Comparison of ENCODE assay signal across 16 cellular contexts in genomic region chr1:8167936-8168335, GRCh38.
DNase-seq lines count a peak whose midpoint lies in the region; ATAC-seq, FAIRE-seq and TF ChIP-seq lines count a peak whose summit lies in the region.
"Had no signal": no experiment of that assay in that cellular context is flagged by ENCODE, and none has a peak within 500 bp of the region (broad histone marks: within the 10 kb centered on the region; RNA-seq: fewer than 3 reads in every experiment).

No MANE protein-coding gene starts in this region.

- peak; percentile 44 for FAIRE-seq in GM19239 (lab: Jason Lieb, UNC)

- H3K9ac ChIP-seq in PC-3 (ENCODE audit: low read length), result no peak overlapping the region

- H3K27me3 ChIP-seq in PC-3 (ENCODE audit: low read length), result no peaks in the 10 kb centered on the region
- H3K27me3 ChIP-seq: neutrophil had no signal

- H3K4me2 ChIP-seq in PC-3 (ENCODE audit: low read length), result no peak overlapping the region

- peak overlapping the region; percentile 94 to 97 for H3K27ac Mint-ChIP-seq in effector memory CD8-positive, alpha-beta T cell
- peak overlapping the region; percentile 51 to 81 (median 80) for H3K27ac Mint-ChIP-seq in nephron
- H3K27ac Mint-ChIP-seq in nephron progenitor cell, result no peak overlapping the region

- POLR2A ChIA-PET in PC-3 (lab: Charles Lee; ENCODE audit: unreplicated experiment), result no interaction called here

- CTCF ChIA-PET in PC-3 (lab: Charles Lee), result no interaction called here

- no peaks in the 10 kb centered on the region for H3K9me2 ChIP-seq in PC-3 (replicated peaks; ENCODE audit: low read length)

- H3K36me3 ChIP-seq in PC-3 (ENCODE audit: low read depth, low read length), result no peaks in the 10 kb centered on the region
- H3K36me3 ChIP-seq: lower lobe of right lung, neutrophil had no signal

- BruUV-seq in PC-3 (replicated peaks; lab: Mats Ljungman, UMichigan), result no TSS peak

- H3K36me3 Mint-ChIP-seq in effector memory CD8-positive, alpha-beta T cell (ENCODE audit: insufficient read depth), result peaks cover 4% of the 10 kb centered on the region
- H3K36me3 Mint-ChIP-seq in nephron (ENCODE audit: low read depth) (no peaks in the 10 kb centered on the region), nephron progenitor cell (ENCODE audit: low read depth) (no peaks in the 10 kb centered on the region)
- H3K36me3 Mint-ChIP-seq: CD14-positive monocyte had no signal

- H4K20me1 ChIP-seq in PC-3 (ENCODE audit: low read length), result no peaks in the 10 kb centered on the region

- H3K27me3 Mint-ChIP-seq in effector memory CD8-positive, alpha-beta T cell, result no peaks in the 10 kb centered on the region
- H3K27me3 Mint-ChIP-seq in nephron (ENCODE audit: low read depth) (peaks cover 22% of the 10 kb centered on the region), nephron progenitor cell (ENCODE audit: low read depth, poor library complexity) (peaks cover 13% of the 10 kb centered on the region)

- H3F3A ChIP-seq in PC-3 (ENCODE audit: low read length, unreplicated experiment), result no peaks in the 10 kb centered on the region

- peak overlapping the region; percentile 10; the same call in 1 of the 2 replicates for H3K27ac ChIP-seq in PC-3 (ENCODE audit: low read length)
- H3K27ac ChIP-seq: lower lobe of right lung, neutrophil had no signal

- H3K79me2 ChIP-seq in PC-3 (ENCODE audit: low read length), result no peaks in the 10 kb centered on the region

- TF ChIP-seq CTCF in PC-3 (conservative IDR thresholded peaks at IDR 0.05; ENCODE audit: low read depth, low read length) (no peak), nephron (IDR thresholded peaks at IDR 0.05; ENCODE audit: unreplicated experiment in 3 of 3) (no peak), nephron progenitor cell (IDR thresholded peaks at IDR 0.05) (no peak)

- H3K4me1 ChIP-seq in PC-3 (ENCODE audit: insufficient read depth, low read length), result peaks cover 33% of the 10 kb centered on the region

- H3K4me1 Mint-ChIP-seq in effector memory CD8-positive, alpha-beta T cell (ENCODE audit: low read depth in 2 of 2), result peaks cover 27 to 31% of the 10 kb centered on the region in 2 donors
- H3K4me1 Mint-ChIP-seq in nephron (peaks cover 27% of the 10 kb centered on the region), nephron progenitor cell (peaks cover 27% of the 10 kb centered on the region)

- DNase-seq in GM19239 (ENCODE audit: insufficient read length, low spot score), result no peak
- no peak for DNase-seq in PC-3
- DNase-seq in effector memory CD8-positive, alpha-beta T cell, result no peak
- DNase-seq in left cardiac atrium, result no peak
- DNase-seq in COLO829 (ENCODE audit: low spot score), result no peak
- no peak for DNase-seq in nephron progenitor cell
- DNase-seq: activated CD4-positive, CD25-positive, alpha-beta regulatory T cell treated with anti-CD3 and anti-CD28 coated beads, Interleukin-2, amount 50 U/mL, for 72 hours; activated T-cell treated with anti-CD3 and anti-CD28 coated beads, Interleukin-2, amount 50 U/mL, for 1 hour; hypothalamus; lower lobe of right lung; NCI-H446; stimulated activated CD4-positive, alpha-beta T cell treated with anti-CD3 and anti-CD28 coated beads, Interleukin-4, amount 100 ng/mL, for 4 hours had no signal

- H3K9me3 ChIP-seq in PC-3 (ENCODE audit: low read length), result no peaks in the 10 kb centered on the region
- H3K9me3 ChIP-seq: lower lobe of right lung, neutrophil had no signal

- ATAC-seq in PC-3 (0 out of 2 replicates have a peak, but pooled peaks have one; percentile 6), left cardiac atrium (no peak), GM21515 (IDR thresholded peaks at IDR 0.05; ENCODE audit: unreplicated experiment) (no peak)
- ATAC-seq in effector memory CD8-positive, alpha-beta T cell (replicated peaks), result no peak
- ATAC-seq: lower lobe of right lung had no signal

- H2AFZ ChIP-seq in PC-3 (ENCODE audit: low read length), result no peak overlapping the region

- intact Hi-C loops in PC-3 (cut with micrococcal nuclease) (no loop called here), left cardiac atrium (cut with DNase I) (no loop called here)

- no peaks in the 10 kb centered on the region for H3K9me3 Mint-ChIP-seq in effector memory CD8-positive, alpha-beta T cell
- no peaks in the 10 kb centered on the region for H3K9me3 Mint-ChIP-seq in nephron
- H3K9me3 Mint-ChIP-seq in nephron progenitor cell, result no peaks in the 10 kb centered on the region

- peak overlapping the region; percentile 25 to 33 for H3K4me3 Mint-ChIP-seq in effector memory CD8-positive, alpha-beta T cell
- H3K4me3 Mint-ChIP-seq in nephron (no peak overlapping the region), nephron progenitor cell (no peak overlapping the region)
- H3K4me3 Mint-ChIP-seq: CD14-positive monocyte had no signal

- no peak overlapping the region for H3K4me3 ChIP-seq in PC-3 (ENCODE audit: low read length)
- H3K4me3 ChIP-seq: lower lobe of right lung had no signal

Comparison
In these comparisons a context has a peak if more than half of its experiments do, and no peak if none do; other contexts are left out.
1. H3K4me3 Mint-ChIP-seq: peak in effector memory CD8-positive, alpha-beta T cell (2 of 2); none in nephron (0 of 3) and nephron progenitor cell (single experiment).